In the genomic region with DNA sequence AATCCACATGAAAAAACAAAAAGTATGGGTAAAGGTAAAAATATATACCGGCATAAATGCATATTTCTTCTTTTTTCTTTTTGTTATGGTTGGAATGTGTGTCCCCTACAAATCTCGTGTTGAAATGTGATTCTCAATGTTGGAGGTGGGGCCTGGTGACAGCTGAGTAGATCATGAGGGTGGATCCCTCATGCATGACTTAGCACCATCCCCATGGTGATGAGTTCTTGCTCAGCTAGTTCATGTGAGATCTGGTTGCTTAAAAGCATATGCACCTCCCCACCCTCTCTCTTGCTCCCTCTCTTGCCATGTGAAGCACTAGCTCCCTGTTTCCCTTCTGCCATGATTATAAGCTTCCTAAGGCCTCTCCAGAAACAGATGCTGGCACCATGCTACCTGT, we compare ENCODE assay signal across 21 cellular contexts.
DNase-seq lines count a peak whose midpoint lies in the region; ATAC-seq, FAIRE-seq and TF ChIP-seq lines count a peak whose summit lies in the region.
"Had no signal": no experiment of that assay in that cellular context is flagged by ENCODE, and none has a peak within 500 bp of the region (broad histone marks: within the 10 kb centered on the region; RNA-seq: fewer than 3 reads in every experiment).

No MANE protein-coding gene starts in this region.

- no peaks in the 10 kb centered on the region for H3K4me1 ChIP-seq in breast epithelium
- H3K4me1 ChIP-seq in small intestine (ENCODE audit: control insufficient read depth in 2 of 2, insufficient read depth in 1 of 2, low read depth in 1 of 2, low read length in 1 of 2): no peaks in the 10 kb centered on the region
- H3K4me1 ChIP-seq: Caco-2, left lung had no signal

- H3K4me3 ChIP-seq in breast epithelium (no peak overlapping the region), small intestine (ENCODE audit: low read depth in 1 of 2, low read length in 2 of 2) (no peak overlapping the region)
- H3K4me3 ChIP-seq: left lung had no signal

- H3K36me3 Mint-ChIP-seq in MCF 10A (ENCODE audit: insufficient read depth, unreplicated experiment): peaks cover 5% of the 10 kb centered on the region

- H3K9me3 ChIP-seq in breast epithelium (peaks cover 3 to 8% of the 10 kb centered on the region in 2 donors), small intestine (ENCODE audit: control insufficient read depth, low read depth) (no peaks in the 10 kb centered on the region)
- H3K9me3 ChIP-seq: Caco-2 had no signal

- no peaks in the 10 kb centered on the region for H3K27me3 Mint-ChIP-seq in MCF 10A (ENCODE audit: insufficient read depth, unreplicated experiment)
- H3K27me3 Mint-ChIP-seq: activated CD8-positive, alpha-beta memory T cell treated with anti-CD3 and anti-CD28 coated beads, Interleukin-2, amount 10 ng/mL, durations not matched to agents 7 days and 5 days; T-helper 17 cell had no signal

- WGBS in small intestine, 3 donors: 85 to 90% (median 88%) methylated on average over 2 of the region's 2 CpGs

- BruUV-seq in MCF 10A (replicated peaks; lab: Mats Ljungman, UMichigan): no TSS peak

- CTCF ChIA-PET in MCF 10A (lab: Yijun Ruan, JAX): interaction anchor here (0.7 kb wide), 1 partner anchor 224 kb away, joined by 3 read pairs; no protein-coding TSS in a partner anchor

- no peak overlapping the region for H3K27ac Mint-ChIP-seq in MCF 10A (ENCODE audit: low read depth, unreplicated experiment)
- H3K27ac Mint-ChIP-seq: activated CD8-positive, alpha-beta memory T cell treated with anti-CD3 and anti-CD28 coated beads, Interleukin-2, amount 10 ng/mL, durations not matched to agents 7 days and 5 days; IgD-negative memory B cell; T-helper 17 cell had no signal

- intact Hi-C loops in MCF 10A (cut with micrococcal nuclease) (no loop called here), breast epithelium (cut with DNase I; ENCODE audit: low total_unique reads) (no loop called here)

- no peak for ATAC-seq in GM18519 (IDR thresholded peaks at IDR 0.05; ENCODE audit: low FRiP score, unreplicated experiment)
- ATAC-seq: activated CD4-positive, CD25-positive, alpha-beta regulatory T cell treated with anti-CD3 and anti-CD28 coated beads, Interleukin-2, amount 50 U/mL, for 24 hours; activated CD8-positive, alpha-beta memory T cell treated with anti-CD3 and anti-CD28 coated beads, Interleukin-2, amount 10 ng/mL, durations not matched to agents 7 days and 5 days; left lung; T-helper 17 cell had no signal

- peaks cover 6% of the 10 kb centered on the region for H3K4me1 Mint-ChIP-seq in MCF 10A (ENCODE audit: insufficient read depth, unreplicated experiment)
- H3K4me1 Mint-ChIP-seq: activated CD8-positive, alpha-beta memory T cell treated with anti-CD3 and anti-CD28 coated beads, Interleukin-2, amount 10 ng/mL, durations not matched to agents 7 days and 5 days; T-helper 17 cell had no signal

- H3K27ac ChIP-seq in breast epithelium: no peak overlapping the region
- no peak overlapping the region for H3K27ac ChIP-seq in small intestine (ENCODE audit: low read depth in 1 of 2, low read length in 1 of 2)
- H3K27ac ChIP-seq: left lung had no signal

- H3K9me3 Mint-ChIP-seq in MCF 10A (ENCODE audit: unreplicated experiment): no peaks in the 10 kb centered on the region

- POLR2A ChIA-PET in MCF 10A (lab: Yijun Ruan, JAX): interaction anchor here (0.7 to 1.2 kb wide), 2 partner anchors 45 to 65 kb away, joined by 4 read pairs; no protein-coding TSS in a partner anchor

- no peak for TF ChIP-seq POLR2A in breast epithelium (IDR thresholded peaks at IDR 0.05)
- no peak for TF ChIP-seq POLR2A in erythroblast (IDR thresholded peaks at IDR 0.05; ENCODE audit: low read length)

- no peak for FAIRE-seq in small intestine (lab: Jason Lieb, UNC)

- TF ChIP-seq CTCF in MCF 10A (IDR thresholded peaks at IDR 0.05; ENCODE audit: unreplicated experiment) (no peak), breast epithelium (IDR thresholded peaks at IDR 0.05) (no peak)

- H3K27me3 ChIP-seq in breast epithelium: no peaks in the 10 kb centered on the region
- no peaks in the 10 kb centered on the region for H3K27me3 ChIP-seq in small intestine (ENCODE audit: control insufficient read depth in 2 of 2, insufficient read depth in 2 of 2, low read length in 2 of 2)
- H3K27me3 ChIP-seq: left lung had no signal

- H3K36me3 ChIP-seq in breast epithelium: no peaks in the 10 kb centered on the region
- no peaks in the 10 kb centered on the region for H3K36me3 ChIP-seq in small intestine (ENCODE audit: control insufficient read depth in 2 of 2, insufficient read depth in 2 of 2, low read length in 2 of 2)
- H3K36me3 ChIP-seq: left lung had no signal

- DNase-seq in MCF 10A (ENCODE audit: unreplicated experiment): peak; percentile 22
- no peak for DNase-seq in breast epithelium (ENCODE audit: low spot score in 2 of 2)
- peak; percentile 78 for DNase-seq in NCI-H69 (lab: John Stamatoyannopoulos, UW)
- DNase-seq in erythroblast (lab: John Stamatoyannopoulos, UW): peak; percentile 24 to 67
- DNase-seq in stromal cell of bone marrow (ENCODE audit: low read depth): peak; percentile 23
- no peak for DNase-seq in pons (ENCODE audit: low spot score)
- DNase-seq in small intestine: no peak
- DNase-seq: activated CD8-positive, alpha-beta memory T cell treated with anti-CD3 and anti-CD28 coated beads, Interleukin-2, amount 10 ng/mL, durations not matched to agents 7 days and 5 days; Caco-2; dermis blood vessel endothelial cell; hypothalamus; left lung; NCI-H1105 treated with DMSO at 0.1 percent for 48 hours; NCI-H82; Right ventricle myocardium superior; stimulated activated CD4-positive, alpha-beta T cell treated with anti-CD3 and anti-CD28 coated beads, Interleukin-15, amount 100 ng/mL, for 24 hours; substantia nigra; T-helper 17 cell had no signal

- H3K4me3 Mint-ChIP-seq in MCF 10A (ENCODE audit: unreplicated experiment): no peak overlapping the region
- H3K4me3 Mint-ChIP-seq: activated CD8-positive, alpha-beta memory T cell treated with anti-CD3 and anti-CD28 coated beads, Interleukin-2, amount 10 ng/mL, durations not matched to agents 7 days and 5 days; IgD-negative memory B cell; T-helper 17 cell had no signal

Comparison
In these comparisons a context has a peak if more than half of its experiments do, and no peak if none do; other contexts are left out.
1. DNase-seq: peak in MCF 10A (single experiment), NCI-H69 (single experiment), erythroblast (2 of 2) and stromal cell of bone marrow (single experiment); none in breast epithelium (0 of 2), pons (single experiment) and small intestine (single experiment).